8 cellular contexts compared by ENCODE assay signal in genomic region chr2:165952600-165953210, GRCh38. TPM values are rescaled to one million over a fixed set of nuclear protein-coding genes. Genes with fewer than 3 reads are reported as not detected.
A peak's percentile ranks its signal among the peaks of the same experiment; 100 is the strongest.
DNase-seq lines count a peak whose midpoint lies in the region; ATAC-seq and TF ChIP-seq lines count a peak whose summit lies in the region.

No MANE protein-coding gene starts in this region.

- intact Hi-C loops in left lung (cut with DNase I), result no loop called here

- peaks cover 15% of the 10 kb centered on the region for H3K4me1 Mint-ChIP-seq in HFFc6 (ENCODE audit: low read depth)
- peaks cover 2% of the 10 kb centered on the region for H3K4me1 Mint-ChIP-seq in T-helper 2 cell treated with Interferon-gamma antibody and Interleukin-4, amounts not matched to agents 5 μg/mL and 100 μg/mL, for 36 hours (ENCODE audit: low read depth)

- H3K36me3 ChIP-seq in BJ (ENCODE audit: control insufficient read depth, insufficient read depth, low read length) (no peaks in the 10 kb centered on the region; the same call in 1 of the 2 replicates), adipocyte (ENCODE audit: control insufficient read depth, insufficient read depth, low read length, severe bottlenecking) (peaks cover 16% of the 10 kb centered on the region), left lung (peaks cover 0 to 11% of the 10 kb centered on the region in 2 donors)

- H3K9me3 Mint-ChIP-seq in HFFc6, result no peaks in the 10 kb centered on the region
- no peaks in the 10 kb centered on the region for H3K9me3 Mint-ChIP-seq in T-helper 2 cell treated with Interferon-gamma antibody and Interleukin-4, amounts not matched to agents 5 μg/mL and 100 μg/mL, for 36 hours

- H3K27ac ChIP-seq in left lung, result peak overlapping the region; percentile 77 to 88

- H3K9me3 ChIP-seq in adipocyte (ENCODE audit: control insufficient read depth, low read length) (no peaks in the 10 kb centered on the region), left lung (no peaks in the 10 kb centered on the region)

- H3K4me3 ChIP-seq in BJ (ENCODE audit: low read depth, low read length) (peak overlapping the region; percentile 57), adipocyte (ENCODE audit: low read length) (peak overlapping the region; percentile 97), left lung (peak overlapping the region; percentile 71)

- H3K36me3 Mint-ChIP-seq in HFFc6 (ENCODE audit: low read depth), result no peaks in the 10 kb centered on the region
- peaks cover 2% of the 10 kb centered on the region for H3K36me3 Mint-ChIP-seq in T-helper 2 cell treated with Interferon-gamma antibody and Interleukin-4, amounts not matched to agents 5 μg/mL and 100 μg/mL, for 36 hours (ENCODE audit: low read depth)

- POLR2A ChIA-PET in BJ (lab: Charles Lee), result no interaction called here

- H3K27me3 ChIP-seq in BJ (ENCODE audit: control insufficient read depth, insufficient read depth, low read length) (no peaks in the 10 kb centered on the region), adipocyte (replicated peaks; ENCODE audit: control insufficient read depth, insufficient read depth, low read length) (no peaks in the 10 kb centered on the region), left lung (no peaks in the 10 kb centered on the region)

- ATAC-seq in left lung, result peak; percentile 4

- CTCF ChIA-PET in BJ (lab: Yijun Ruan, JAX), result interaction anchor here (1.0 to 2.0 kb wide), 9 partner anchors 8 to 236 kb away, joined by 3 to 10 read pairs (median 4); partner anchors contain the start of gene SCN1A

- H3K27ac Mint-ChIP-seq in HFFc6, result no peak overlapping the region
- H3K27ac Mint-ChIP-seq in T-helper 2 cell treated with Interferon-gamma antibody and Interleukin-4, amounts not matched to agents 5 μg/mL and 100 μg/mL, for 36 hours, result no peak overlapping the region

- DNase-seq in BJ (ENCODE audit: low read depth) (peak; percentile 6), HFFc6 (peak; percentile 30), adipocyte (ENCODE audit: low read depth) (peak; percentile 37), left lung (no peak), GM20000 (ENCODE audit: low spot score) (no peak), CD1c-positive myeloid dendritic cell (ENCODE audit: extremely low spot score) (no peak)
- DNase-seq in activated CD4-positive, alpha-beta T cell treated with anti-CD3 and anti-CD28 coated beads, Interleukin-2, amount 50 U/mL, for 1 hour, result no peak
- no peak for DNase-seq in T-helper 2 cell treated with Interferon-gamma antibody and Interleukin-4, amounts not matched to agents 5 μg/mL and 100 μg/mL, for 36 hours (ENCODE audit: low spot score)

- no peak for TF ChIP-seq CTCF in BJ (IDR thresholded peaks at IDR 0.05; ENCODE audit: insufficient read depth, low read depth, low read length)
- TF ChIP-seq CTCF in HFFc6 (IDR thresholded peaks at IDR 0.05), result no peak
- no peak for TF ChIP-seq CTCF in left lung (IDR thresholded peaks at IDR 0.05)
- TF ChIP-seq CTCF in GM20000 (IDR thresholded peaks at IDR 0.05; ENCODE audit: extremely low read depth, missing control alignments), result no peak

- H3K9ac ChIP-seq in adipocyte (ENCODE audit: low read length), result peak overlapping the region; percentile 94

- H3K4me1 ChIP-seq in adipocyte (ENCODE audit: control insufficient read depth, insufficient read depth, low read length) (peaks cover 17% of the 10 kb centered on the region), left lung (peaks cover 0 to 24% of the 10 kb centered on the region in 2 donors)

- H3K4me3 Mint-ChIP-seq in HFFc6, result no peak overlapping the region
- no peak overlapping the region for H3K4me3 Mint-ChIP-seq in T-helper 2 cell treated with Interferon-gamma antibody and Interleukin-4, amounts not matched to agents 5 μg/mL and 100 μg/mL, for 36 hours

- no peaks in the 10 kb centered on the region for H3K27me3 Mint-ChIP-seq in HFFc6 (ENCODE audit: insufficient read depth)
- H3K27me3 Mint-ChIP-seq in T-helper 2 cell treated with Interferon-gamma antibody and Interleukin-4, amounts not matched to agents 5 μg/mL and 100 μg/mL, for 36 hours (ENCODE audit: low read depth), result no peaks in the 10 kb centered on the region

RNA-seq across cellular contexts. Expression of gene TTC21B, which starts 0.9 kb away (rescaled TPM):
- 12.1 and 21.1 TPM in 2 replicates for polyA plus RNA-seq in BJ (2011; rRNA removed)
- 16.7 and 20.5 TPM in 2 replicates for polyA minus RNA-seq in BJ (2011; rRNA and poly(A)+ RNA removed)
- 10 to 100 TPM in 4 of 6 experiments, 1 to 10 TPM in 2; 9.4 to 13.0 (median 10.2) TPM for total RNA-seq in HFFc6 (2021; fragmentation: NEBNext Ultra II Directional; extraction: Animal tissue kit (Norgen Biotek cat#: 25700))
- total RNA-seq in left lung, result 10 to 100 TPM; 17.2 to 22.3 TPM

Comparison
In these comparisons a context has a peak if more than half of its experiments do, and no peak if none do; other contexts are left out.
1. DNase-seq: peak in BJ (single experiment), HFFc6 (single experiment) and adipocyte (single experiment); none in left lung (0 of 2), activated CD4-positive, alpha-beta T cell treated with anti-CD3 and anti-CD28 coated beads, Interleukin-2, amount 50 U/mL, for 1 hour (single experiment), T-helper 2 cell treated with Interferon-gamma antibody and Interleukin-4, amounts not matched to agents 5 μg/mL and 100 μg/mL, for 36 hours (single experiment), GM20000 (single experiment) and CD1c-positive myeloid dendritic cell (single experiment).
2. Peak in every context shown above with its lines, with median percentiles within 50 percentile points of each other: H3K4me3 ChIP-seq.